In the genomic region with DNA sequence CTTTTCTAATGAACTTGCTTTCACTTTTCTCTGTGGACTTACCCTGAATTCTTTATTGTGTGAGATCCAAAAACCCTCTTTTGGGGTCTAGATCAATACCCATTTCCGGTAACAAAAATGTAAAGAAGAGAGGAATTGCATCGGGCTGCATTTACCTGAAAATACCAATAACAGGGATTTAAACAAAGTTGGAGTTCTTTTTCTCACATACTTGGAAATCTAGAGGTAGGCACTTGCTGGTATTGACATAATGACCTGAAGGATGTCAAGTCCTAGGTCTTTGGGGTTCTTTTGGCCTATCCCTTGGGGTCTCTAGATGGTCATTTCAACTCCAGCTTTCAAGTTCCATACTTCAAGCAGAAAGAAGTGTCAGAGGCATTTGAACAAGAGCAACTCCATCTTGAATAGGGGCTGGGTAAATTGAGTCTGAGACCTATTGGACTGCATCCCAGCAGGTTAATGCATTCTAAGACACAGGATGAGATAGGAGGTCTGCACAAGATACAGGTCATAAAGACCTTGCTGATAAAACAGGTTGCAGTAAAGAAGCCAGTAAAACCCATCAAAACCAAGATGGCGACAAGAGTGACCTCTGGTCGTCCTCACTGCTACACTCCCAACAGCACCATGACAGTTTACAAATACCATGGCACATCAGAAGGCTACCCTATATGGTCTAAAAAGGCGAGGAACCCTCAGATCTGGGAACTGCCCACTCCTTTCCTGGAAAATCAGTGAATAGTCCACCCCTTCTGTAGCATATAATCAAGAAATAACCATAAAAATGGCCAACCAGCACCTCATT, we compare ENCODE assay signal across 1 cellular context.
TF ChIP-seq lines count a peak whose summit lies in the region.

No MANE protein-coding gene starts in this region.

TF ChIP-seq in K562, 482 proteins besides CTCF, POLR2A, EP300 and RAD21 (continued from another document and continues in another):
- TF ChIP-seq, protein P1, sequence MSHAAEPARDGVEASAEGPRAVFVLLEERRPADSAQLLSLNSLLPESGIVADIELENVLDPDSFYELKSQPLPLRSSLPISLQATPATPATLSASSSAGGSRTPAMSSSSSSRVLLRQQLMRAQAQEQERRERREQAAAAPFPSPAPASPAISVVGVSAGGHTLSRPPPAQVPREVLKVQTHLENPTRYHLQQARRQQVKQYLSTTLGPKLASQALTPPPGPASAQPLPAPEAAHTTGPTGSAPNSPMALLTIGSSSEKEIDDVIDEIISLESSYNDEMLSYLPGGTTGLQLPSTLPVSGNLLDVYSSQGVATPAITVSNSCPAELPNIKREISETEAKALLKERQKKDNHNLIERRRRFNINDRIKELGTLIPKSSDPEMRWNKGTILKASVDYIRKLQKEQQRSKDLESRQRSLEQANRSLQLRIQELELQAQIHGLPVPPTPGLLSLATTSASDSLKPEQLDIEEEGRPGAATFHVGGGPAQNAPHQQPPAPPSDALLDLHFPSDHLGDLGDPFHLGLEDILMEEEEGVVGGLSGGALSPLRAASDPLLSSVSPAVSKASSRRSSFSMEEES (CRISPR knock-in tag; IDR thresholded peaks at IDR 0.05), result peak; percentile 62
- TF ChIP-seq, protein P2, sequence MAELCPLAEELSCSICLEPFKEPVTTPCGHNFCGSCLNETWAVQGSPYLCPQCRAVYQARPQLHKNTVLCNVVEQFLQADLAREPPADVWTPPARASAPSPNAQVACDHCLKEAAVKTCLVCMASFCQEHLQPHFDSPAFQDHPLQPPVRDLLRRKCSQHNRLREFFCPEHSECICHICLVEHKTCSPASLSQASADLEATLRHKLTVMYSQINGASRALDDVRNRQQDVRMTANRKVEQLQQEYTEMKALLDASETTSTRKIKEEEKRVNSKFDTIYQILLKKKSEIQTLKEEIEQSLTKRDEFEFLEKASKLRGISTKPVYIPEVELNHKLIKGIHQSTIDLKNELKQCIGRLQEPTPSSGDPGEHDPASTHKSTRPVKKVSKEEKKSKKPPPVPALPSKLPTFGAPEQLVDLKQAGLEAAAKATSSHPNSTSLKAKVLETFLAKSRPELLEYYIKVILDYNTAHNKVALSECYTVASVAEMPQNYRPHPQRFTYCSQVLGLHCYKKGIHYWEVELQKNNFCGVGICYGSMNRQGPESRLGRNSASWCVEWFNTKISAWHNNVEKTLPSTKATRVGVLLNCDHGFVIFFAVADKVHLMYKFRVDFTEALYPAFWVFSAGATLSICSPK (IDR thresholded peaks at IDR 0.05; ENCODE audit: borderline replicate concordance), result no peak
- TF ChIP-seq SMAD4 (CRISPR knock-in tag; conservative IDR thresholded peaks at IDR 0.05), result peak; percentile 99
- no peak for TF ChIP-seq HDAC3 (IDR thresholded peaks at IDR 0.05; ENCODE audit: borderline replicate concordance, partially characterized antibody)
- TF ChIP-seq GTF2E2 (tag; IDR thresholded peaks at IDR 0.05), result peak; percentile 28; the same call in 1 of the 2 replicates
- TF ChIP-seq SOX6 (IDR thresholded peaks at IDR 0.05), result no peak
- peak in 1 of 2 experiments; percentile 99; a peak in 2 of 4 replicates for TF ChIP-seq MAZ (CRISPR knock-in tag; conservative IDR thresholded peaks at IDR 0.05 in 1 of 2, IDR thresholded peaks at IDR 0.05 in 1 of 2)
- peak; percentile 97 for TF ChIP-seq ZNF589 (CRISPR knock-in tag; IDR thresholded peaks at IDR 0.05; ENCODE audit: low read depth)
- TF ChIP-seq, protein P3, sequence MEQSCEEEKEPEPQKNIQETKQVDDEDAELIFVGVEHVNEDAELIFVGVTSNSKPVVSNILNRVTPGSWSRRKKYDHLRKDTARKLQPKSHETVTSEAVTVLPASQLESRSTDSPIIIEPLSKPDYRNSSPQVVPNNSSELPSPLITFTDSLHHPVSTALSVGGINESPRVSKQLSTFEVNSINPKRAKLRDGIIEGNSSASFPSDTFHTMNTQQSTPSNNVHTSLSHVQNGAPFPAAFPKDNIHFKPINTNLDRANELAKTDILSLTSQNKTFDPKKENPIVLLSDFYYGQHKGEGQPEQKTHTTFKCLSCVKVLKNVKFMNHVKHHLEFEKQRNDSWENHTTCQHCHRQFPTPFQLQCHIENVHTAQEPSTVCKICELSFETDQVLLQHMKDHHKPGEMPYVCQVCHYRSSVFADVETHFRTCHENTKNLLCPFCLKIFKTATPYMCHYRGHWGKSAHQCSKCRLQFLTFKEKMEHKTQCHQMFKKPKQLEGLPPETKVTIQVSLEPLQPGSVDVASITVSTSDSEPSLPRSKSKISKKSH (CRISPR knock-in tag; IDR thresholded peaks at IDR 0.05), result no peak
- TF ChIP-seq NFATC3 (IDR thresholded peaks at IDR 0.05), result no peak
- TF ChIP-seq, protein P4, sequence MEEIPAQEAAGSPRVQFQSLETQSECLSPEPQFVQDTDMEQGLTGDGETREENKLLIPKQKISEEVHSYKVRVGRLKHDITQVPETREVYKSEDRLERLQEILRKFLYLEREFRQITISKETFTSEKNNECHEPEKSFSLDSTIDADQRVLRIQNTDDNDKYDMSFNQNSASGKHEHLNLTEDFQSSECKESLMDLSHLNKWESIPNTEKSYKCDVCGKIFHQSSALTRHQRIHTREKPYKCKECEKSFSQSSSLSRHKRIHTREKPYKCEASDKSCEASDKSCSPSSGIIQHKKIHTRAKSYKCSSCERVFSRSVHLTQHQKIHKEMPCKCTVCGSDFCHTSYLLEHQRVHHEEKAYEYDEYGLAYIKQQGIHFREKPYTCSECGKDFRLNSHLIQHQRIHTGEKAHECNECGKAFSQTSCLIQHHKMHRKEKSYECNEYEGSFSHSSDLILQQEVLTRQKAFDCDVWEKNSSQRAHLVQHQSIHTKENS (CRISPR knock-in tag; IDR thresholded peaks at IDR 0.05), result peak; percentile 85; the same call in 1 of the 2 replicates
- no peak for TF ChIP-seq ZKSCAN1 (IDR thresholded peaks at IDR 0.05; ENCODE audit: low read depth, low read length)
- TF ChIP-seq, protein P5, sequence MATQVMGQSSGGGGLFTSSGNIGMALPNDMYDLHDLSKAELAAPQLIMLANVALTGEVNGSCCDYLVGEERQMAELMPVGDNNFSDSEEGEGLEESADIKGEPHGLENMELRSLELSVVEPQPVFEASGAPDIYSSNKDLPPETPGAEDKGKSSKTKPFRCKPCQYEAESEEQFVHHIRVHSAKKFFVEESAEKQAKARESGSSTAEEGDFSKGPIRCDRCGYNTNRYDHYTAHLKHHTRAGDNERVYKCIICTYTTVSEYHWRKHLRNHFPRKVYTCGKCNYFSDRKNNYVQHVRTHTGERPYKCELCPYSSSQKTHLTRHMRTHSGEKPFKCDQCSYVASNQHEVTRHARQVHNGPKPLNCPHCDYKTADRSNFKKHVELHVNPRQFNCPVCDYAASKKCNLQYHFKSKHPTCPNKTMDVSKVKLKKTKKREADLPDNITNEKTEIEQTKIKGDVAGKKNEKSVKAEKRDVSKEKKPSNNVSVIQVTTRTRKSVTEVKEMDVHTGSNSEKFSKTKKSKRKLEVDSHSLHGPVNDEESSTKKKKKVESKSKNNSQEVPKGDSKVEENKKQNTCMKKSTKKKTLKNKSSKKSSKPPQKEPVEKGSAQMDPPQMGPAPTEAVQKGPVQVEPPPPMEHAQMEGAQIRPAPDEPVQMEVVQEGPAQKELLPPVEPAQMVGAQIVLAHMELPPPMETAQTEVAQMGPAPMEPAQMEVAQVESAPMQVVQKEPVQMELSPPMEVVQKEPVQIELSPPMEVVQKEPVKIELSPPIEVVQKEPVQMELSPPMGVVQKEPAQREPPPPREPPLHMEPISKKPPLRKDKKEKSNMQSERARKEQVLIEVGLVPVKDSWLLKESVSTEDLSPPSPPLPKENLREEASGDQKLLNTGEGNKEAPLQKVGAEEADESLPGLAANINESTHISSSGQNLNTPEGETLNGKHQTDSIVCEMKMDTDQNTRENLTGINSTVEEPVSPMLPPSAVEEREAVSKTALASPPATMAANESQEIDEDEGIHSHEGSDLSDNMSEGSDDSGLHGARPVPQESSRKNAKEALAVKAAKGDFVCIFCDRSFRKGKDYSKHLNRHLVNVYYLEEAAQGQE (CRISPR knock-in tag; IDR thresholded peaks at IDR 0.05; ENCODE audit: low read depth), result peak; percentile 87
- TF ChIP-seq, protein P6, sequence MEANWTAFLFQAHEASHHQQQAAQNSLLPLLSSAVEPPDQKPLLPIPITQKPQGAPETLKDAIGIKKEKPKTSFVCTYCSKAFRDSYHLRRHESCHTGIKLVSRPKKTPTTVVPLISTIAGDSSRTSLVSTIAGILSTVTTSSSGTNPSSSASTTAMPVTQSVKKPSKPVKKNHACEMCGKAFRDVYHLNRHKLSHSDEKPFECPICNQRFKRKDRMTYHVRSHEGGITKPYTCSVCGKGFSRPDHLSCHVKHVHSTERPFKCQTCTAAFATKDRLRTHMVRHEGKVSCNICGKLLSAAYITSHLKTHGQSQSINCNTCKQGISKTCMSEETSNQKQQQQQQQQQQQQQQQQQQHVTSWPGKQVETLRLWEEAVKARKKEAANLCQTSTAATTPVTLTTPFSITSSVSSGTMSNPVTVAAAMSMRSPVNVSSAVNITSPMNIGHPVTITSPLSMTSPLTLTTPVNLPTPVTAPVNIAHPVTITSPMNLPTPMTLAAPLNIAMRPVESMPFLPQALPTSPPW (CRISPR knock-in tag; IDR thresholded peaks at IDR 0.05), result peak; percentile 54
- TF ChIP-seq NCOA4 (IDR thresholded peaks at IDR 0.05; ENCODE audit: partially characterized antibody), result no peak
- TF ChIP-seq HOXB6 (CRISPR knock-in tag; IDR thresholded peaks at IDR 0.05; ENCODE audit: borderline replicate concordance), result peak; percentile 75; the same call in 1 of the 2 replicates
- TF ChIP-seq FOXK2 (conservative IDR thresholded peaks at IDR 0.05 in 1 of 2, IDR thresholded peaks at IDR 0.05 in 1 of 2; ENCODE audit: low read depth in 2 of 2), result no peak
- no peak for TF ChIP-seq EGR1 (conservative IDR thresholded peaks at IDR 0.05)
- TF ChIP-seq ZNF175 (CRISPR knock-in tag; IDR thresholded peaks at IDR 0.05; ENCODE audit: low read depth), result peak; percentile 99
- no peak for TF ChIP-seq CBFA2T2 (conservative IDR thresholded peaks at IDR 0.05)
- TF ChIP-seq NR2C2 (CRISPR knock-in tag; IDR thresholded peaks at IDR 0.05), result no peak
- TF ChIP-seq NR2C2 (tag; IDR thresholded peaks at IDR 0.05), result peak; percentile 52; the same call in 1 of the 2 replicates
- peak; percentile 98 for TF ChIP-seq ZBTB17 (CRISPR knock-in tag; IDR thresholded peaks at IDR 0.05)
- no peak for TF ChIP-seq XRCC4 (IDR thresholded peaks at IDR 0.05; ENCODE audit: extremely low read depth, insufficient read depth, insufficient read length)
- TF ChIP-seq, protein P7, sequence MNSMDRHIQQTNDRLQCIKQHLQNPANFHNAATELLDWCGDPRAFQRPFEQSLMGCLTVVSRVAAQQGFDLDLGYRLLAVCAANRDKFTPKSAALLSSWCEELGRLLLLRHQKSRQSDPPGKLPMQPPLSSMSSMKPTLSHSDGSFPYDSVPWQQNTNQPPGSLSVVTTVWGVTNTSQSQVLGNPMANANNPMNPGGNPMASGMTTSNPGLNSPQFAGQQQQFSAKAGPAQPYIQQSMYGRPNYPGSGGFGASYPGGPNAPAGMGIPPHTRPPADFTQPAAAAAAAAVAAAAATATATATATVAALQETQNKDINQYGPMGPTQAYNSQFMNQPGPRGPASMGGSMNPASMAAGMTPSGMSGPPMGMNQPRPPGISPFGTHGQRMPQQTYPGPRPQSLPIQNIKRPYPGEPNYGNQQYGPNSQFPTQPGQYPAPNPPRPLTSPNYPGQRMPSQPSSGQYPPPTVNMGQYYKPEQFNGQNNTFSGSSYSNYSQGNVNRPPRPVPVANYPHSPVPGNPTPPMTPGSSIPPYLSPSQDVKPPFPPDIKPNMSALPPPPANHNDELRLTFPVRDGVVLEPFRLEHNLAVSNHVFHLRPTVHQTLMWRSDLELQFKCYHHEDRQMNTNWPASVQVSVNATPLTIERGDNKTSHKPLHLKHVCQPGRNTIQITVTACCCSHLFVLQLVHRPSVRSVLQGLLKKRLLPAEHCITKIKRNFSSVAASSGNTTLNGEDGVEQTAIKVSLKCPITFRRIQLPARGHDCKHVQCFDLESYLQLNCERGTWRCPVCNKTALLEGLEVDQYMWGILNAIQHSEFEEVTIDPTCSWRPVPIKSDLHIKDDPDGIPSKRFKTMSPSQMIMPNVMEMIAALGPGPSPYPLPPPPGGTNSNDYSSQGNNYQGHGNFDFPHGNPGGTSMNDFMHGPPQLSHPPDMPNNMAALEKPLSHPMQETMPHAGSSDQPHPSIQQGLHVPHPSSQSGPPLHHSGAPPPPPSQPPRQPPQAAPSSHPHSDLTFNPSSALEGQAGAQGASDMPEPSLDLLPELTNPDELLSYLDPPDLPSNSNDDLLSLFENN (IDR thresholded peaks at IDR 0.05; ENCODE audit: low read depth in 2 of 2, low read length in 2 of 2), result no peak
- TF ChIP-seq, protein P8, sequence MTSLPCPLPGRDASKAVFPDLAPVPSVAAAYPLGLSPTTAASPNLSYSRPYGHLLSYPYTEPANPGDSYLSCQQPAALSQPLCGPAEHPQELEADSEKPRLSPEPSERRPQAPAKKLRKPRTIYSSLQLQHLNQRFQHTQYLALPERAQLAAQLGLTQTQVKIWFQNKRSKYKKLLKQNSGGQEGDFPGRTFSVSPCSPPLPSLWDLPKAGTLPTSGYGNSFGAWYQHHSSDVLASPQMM (CRISPR knock-in tag; IDR thresholded peaks at IDR 0.05), result 0 out of 2 replicates have a peak, but pooled peaks have one; percentile 62
- no peak for TF ChIP-seq EP400 (IDR thresholded peaks at IDR 0.05)
- TF ChIP-seq ZNF586 (CRISPR knock-in tag; conservative IDR thresholded peaks at IDR 0.05), result peak; percentile 97
- peak; percentile 59; the same call in 1 of the 2 replicates for TF ChIP-seq MTF1 (CRISPR knock-in tag; IDR thresholded peaks at IDR 0.05; ENCODE audit: borderline replicate concordance)
- TF ChIP-seq, protein P9, sequence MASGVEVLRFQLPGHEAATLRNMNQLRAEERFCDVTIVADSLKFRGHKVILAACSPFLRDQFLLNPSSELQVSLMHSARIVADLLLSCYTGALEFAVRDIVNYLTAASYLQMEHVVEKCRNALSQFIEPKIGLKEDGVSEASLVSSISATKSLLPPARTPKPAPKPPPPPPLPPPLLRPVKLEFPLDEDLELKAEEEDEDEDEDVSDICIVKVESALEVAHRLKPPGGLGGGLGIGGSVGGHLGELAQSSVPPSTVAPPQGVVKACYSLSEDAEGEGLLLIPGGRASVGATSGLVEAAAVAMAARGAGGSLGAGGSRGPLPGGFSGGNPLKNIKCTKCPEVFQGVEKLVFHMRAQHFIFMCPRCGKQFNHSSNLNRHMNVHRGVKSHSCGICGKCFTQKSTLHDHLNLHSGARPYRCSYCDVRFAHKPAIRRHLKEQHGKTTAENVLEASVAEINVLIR (CRISPR knock-in tag; IDR thresholded peaks at IDR 0.05), result peak; percentile 87
- TF ChIP-seq ZC3H11A (IDR thresholded peaks at IDR 0.05; ENCODE audit: low read depth, low read length), result no peak
- no peak for TF ChIP-seq KAT7 (CRISPR knock-in tag; IDR thresholded peaks at IDR 0.05; ENCODE audit: borderline replicate concordance)
- TF ChIP-seq TEAD1 (CRISPR knock-in tag; IDR thresholded peaks at IDR 0.05), result peak in 1 of 2 experiments; percentile 98; a peak in 2 of 4 replicates
- TF ChIP-seq RB1 (IDR thresholded peaks at IDR 0.05; ENCODE audit: low read depth), result no peak
- TF ChIP-seq, protein P10, sequence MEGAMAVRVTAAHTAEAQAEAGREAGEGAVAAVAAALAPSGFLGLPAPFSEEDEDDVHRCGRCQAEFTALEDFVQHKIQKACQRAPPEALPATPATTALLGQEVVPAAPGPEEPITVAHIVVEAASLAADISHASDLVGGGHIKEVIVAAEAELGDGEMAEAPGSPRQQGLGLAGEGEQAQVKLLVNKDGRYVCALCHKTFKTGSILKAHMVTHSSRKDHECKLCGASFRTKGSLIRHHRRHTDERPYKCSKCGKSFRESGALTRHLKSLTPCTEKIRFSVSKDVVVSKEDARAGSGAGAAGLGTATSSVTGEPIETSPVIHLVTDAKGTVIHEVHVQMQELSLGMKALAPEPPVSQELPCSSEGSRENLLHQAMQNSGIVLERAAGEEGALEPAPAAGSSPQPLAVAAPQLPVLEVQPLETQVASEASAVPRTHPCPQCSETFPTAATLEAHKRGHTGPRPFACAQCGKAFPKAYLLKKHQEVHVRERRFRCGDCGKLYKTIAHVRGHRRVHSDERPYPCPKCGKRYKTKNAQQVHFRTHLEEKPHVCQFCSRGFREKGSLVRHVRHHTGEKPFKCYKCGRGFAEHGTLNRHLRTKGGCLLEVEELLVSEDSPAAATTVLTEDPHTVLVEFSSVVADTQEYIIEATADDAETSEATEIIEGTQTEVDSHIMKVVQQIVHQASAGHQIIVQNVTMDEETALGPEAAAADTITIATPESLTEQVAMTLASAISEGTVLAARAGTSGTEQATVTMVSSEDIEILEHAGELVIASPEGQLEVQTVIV (CRISPR knock-in tag; IDR thresholded peaks at IDR 0.05; ENCODE audit: borderline replicate concordance), result peak; percentile 64; the same call in 1 of the 2 replicates
